8 cellular contexts compared by ENCODE assay signal in the genomic region with DNA sequence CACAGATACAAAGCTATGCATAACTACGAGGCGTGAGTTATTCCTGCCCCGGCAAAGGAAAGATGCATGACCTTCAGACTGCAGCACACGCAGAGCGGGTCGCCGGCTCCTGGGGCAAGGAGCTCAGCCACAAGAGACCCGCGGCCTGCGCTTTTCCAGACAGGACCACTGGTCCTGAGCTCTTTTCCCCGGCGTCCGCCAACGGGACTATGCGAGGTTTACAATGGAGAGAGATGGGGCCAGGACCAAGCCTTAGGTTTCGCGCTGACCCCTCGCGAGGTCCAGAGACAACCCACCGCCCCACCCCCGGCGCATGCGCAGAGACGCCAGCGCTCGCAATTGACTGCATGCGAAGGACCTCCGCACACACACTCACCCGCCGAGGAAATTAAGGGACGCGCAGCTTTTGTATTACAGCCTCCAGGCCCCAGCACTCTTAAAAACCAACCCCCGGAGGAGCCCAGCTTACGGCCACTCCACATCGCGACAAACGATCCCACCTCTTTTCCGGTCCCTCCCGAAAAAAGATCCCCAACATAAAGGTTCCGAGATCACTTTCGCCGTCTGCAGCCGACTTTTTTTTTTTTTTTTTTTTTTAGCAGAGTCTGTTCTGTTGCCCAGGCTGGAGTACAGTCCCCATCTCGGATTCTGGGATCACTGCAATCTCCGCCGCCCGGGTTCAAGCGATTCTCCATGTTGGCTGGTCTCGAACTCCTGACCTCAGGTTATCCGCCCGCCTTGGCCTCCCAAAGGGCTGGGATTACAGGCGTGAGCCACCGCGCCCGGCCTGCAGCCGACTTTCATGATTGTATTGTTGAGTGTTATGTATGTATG. TPM values are rescaled to one million over a fixed set of nuclear protein-coding genes. Genes with fewer than 3 reads are reported as not detected.
DNase-seq lines count a peak whose midpoint lies in the region; ATAC-seq, FAIRE-seq and TF ChIP-seq lines count a peak whose summit lies in the region.

Gene COQ3, minus strand, starts transcription at position 498 of the 834 bp plus-strand sequence. Its CDS starts 16 bp downstream, at position 482.

- H3K9me3 Mint-ChIP-seq in central memory CD8-positive, alpha-beta T cell, result no peaks in the 10 kb centered on the region

- peak within 1 kb of the TSS; percentile 94 for H3K4me2 ChIP-seq in keratinocyte (ENCODE audit: control insufficient read depth, extremely low read depth, insufficient read depth, low read depth, low read length)

- H4K20me1 ChIP-seq in keratinocyte (ENCODE audit: control insufficient read depth, extremely low read depth, insufficient read depth, low read length), result no peaks in the 10 kb centered on the region

- peaks cover 3% of the 10 kb centered on the region for H3K4me1 ChIP-seq in keratinocyte (ENCODE audit: control insufficient read depth, extremely low read depth, insufficient read depth, low read length)

- no peaks in the 10 kb centered on the region for H3K36me3 ChIP-seq in keratinocyte (ENCODE audit: control insufficient read depth in 2 of 2, extremely low read depth in 1 of 2, insufficient read depth in 2 of 2, low read length in 2 of 2)

- peak within 1 kb of the TSS; percentile 88 for H3K4me3 Mint-ChIP-seq in central memory CD8-positive, alpha-beta T cell

- CTCF ChIA-PET in AG04449 (lab: Yijun Ruan, JAX), result interaction anchor here (0.6 to 2.6 kb wide), 9 partner anchors 9 to 64 kb away, joined by 3 to 23 read pairs (median 3); no protein-coding TSS in a partner anchor

- FAIRE-seq in keratinocyte (lab: Jason Lieb, UNC), result no peak

- ATAC-seq in GM18861 (IDR thresholded peaks at IDR 0.05; ENCODE audit: unreplicated experiment), result peak; percentile 49
- peak; percentile 80 for ATAC-seq in HG03095 (IDR thresholded peaks at IDR 0.05; ENCODE audit: unreplicated experiment)
- ATAC-seq in activated CD4-positive, CD25-positive, alpha-beta regulatory T cell treated with anti-CD3 and anti-CD28 coated beads, Interleukin-2, amount 50 U/mL, for 24 hours, result peak; percentile 68 to 69
- peak; percentile 69 for ATAC-seq in central memory CD8-positive, alpha-beta T cell (replicated peaks; ENCODE audit: extremely low read depth, poor library complexity, severe bottlenecking)

- no peaks in the 10 kb centered on the region for H3K9me3 ChIP-seq in keratinocyte (ENCODE audit: control insufficient read depth, low read depth, low read length)

- H3K9me1 ChIP-seq in keratinocyte (ENCODE audit: control insufficient read depth, extremely low read depth, insufficient read depth, low read length), result no peaks in the 10 kb centered on the region

- POLR2A ChIA-PET in AG04449 (lab: Yijun Ruan, JAX), result interaction anchor here (0.7 to 1.4 kb wide), 7 partner anchors 10 to 174 kb away, joined by 3 to 6 read pairs (median 4); partner anchors contain the start of genes CCNC and PNISR

- peak within 1 kb of the TSS; percentile 87 for H3K9ac ChIP-seq in keratinocyte (ENCODE audit: control insufficient read depth, extremely low read depth, insufficient read depth, low read length)

- dilution Hi-C loops in keratinocyte (cut with MboI; ENCODE audit: extremely low pct_ligation_motif_present, low sequenced_read_pairs), result no loop called here

- H2AFZ ChIP-seq in keratinocyte (ENCODE audit: control insufficient read depth, low read length), result peak within 1 kb of the TSS; percentile 74

- peak within 1 kb of the TSS; percentile 85 for H3K27ac Mint-ChIP-seq in central memory CD8-positive, alpha-beta T cell (ENCODE audit: low read depth)

- TF ChIP-seq CTCF in AG04449 (IDR thresholded peaks at IDR 0.05; ENCODE audit: insufficient read depth, low read length, missing control alignments), result no peak
- no peak for TF ChIP-seq CTCF in keratinocyte (optimal IDR thresholded peaks at IDR 0.05 in 1 of 3, IDR thresholded peaks at IDR 0.05 in 1 of 3, conservative IDR thresholded peaks at IDR 0.05 in 1 of 3; ENCODE audit: extremely low read depth in 1 of 3, insufficient read depth in 2 of 3, low read length in 3 of 3)

- H3K27ac ChIP-seq in keratinocyte (ENCODE audit: control insufficient read depth, insufficient read depth, low read length), result peak within 1 kb of the TSS; percentile 85

- DNase-seq in AG04449 (ENCODE audit: low read depth, low spot score) (no peak), NCI-H2227 (lab: John Stamatoyannopoulos, UW; ENCODE audit: unreplicated experiment) (peak; percentile 87), keratinocyte (ENCODE audit: low read depth, low spot score) (peak; percentile 7)
- DNase-seq in central memory CD8-positive, alpha-beta T cell (ENCODE audit: low spot score in 2 of 2), result peak; percentile 38 to 41
- peak; percentile 39 to 60 (median 51) for DNase-seq in stimulated activated CD4-positive, alpha-beta T cell treated with anti-CD3 and anti-CD28 coated beads, Interleukin-12 subunit alpha, Interleukin-12 subunit beta, amount 100 ng/mL, for 48 hours (ENCODE audit: low read depth in 2 of 3, low spot score in 1 of 3)

- H3K4me3 ChIP-seq in AG04449 (ENCODE audit: low read depth, low read length), result peak within 1 kb of the TSS; percentile 87
- H3K4me3 ChIP-seq in keratinocyte (ENCODE audit: control insufficient read depth in 2 of 3, extremely low read depth in 1 of 3, insufficient read depth in 2 of 3, low read depth in 1 of 3, low read length in 3 of 3), result peak within 1 kb of the TSS; percentile 68 to 96 (median 82)

- peaks cover 17% of the 10 kb centered on the region for H3K4me1 Mint-ChIP-seq in central memory CD8-positive, alpha-beta T cell

- H3K27me3 ChIP-seq in keratinocyte (ENCODE audit: control insufficient read depth, extremely low read depth, insufficient read depth, low read length), result no peaks in the 10 kb centered on the region

- H3K36me3 Mint-ChIP-seq in central memory CD8-positive, alpha-beta T cell (ENCODE audit: insufficient read depth), result peaks cover 12% of the 10 kb centered on the region

- H3K27me3 Mint-ChIP-seq in central memory CD8-positive, alpha-beta T cell, result no peaks in the 10 kb centered on the region

- H3K79me2 ChIP-seq in keratinocyte (ENCODE audit: control insufficient read depth, insufficient read depth, low read length), result peaks cover 2% of the 10 kb centered on the region

RNA-seq across cellular contexts. Expression of gene COQ3, which starts in this region (rescaled TPM):
- polyA plus RNA-seq in keratinocyte, result 9.9 to 21.2 TPM (median 14.7 TPM) in 3 replicates
- polyA plus RNA-seq in keratinocyte (2011; ENCODE audit: low read depth), result 3.4 TPM
- 10.0 and 17.2 TPM in 2 replicates for polyA plus RNA-seq in keratinocyte (2011; cell fraction: cytosol; rRNA removed)
- 11.9 and 15.4 TPM in 2 replicates for polyA plus RNA-seq in keratinocyte (2011; cell fraction: nucleus; rRNA removed)
- polyA plus RNA-seq in keratinocyte (2012; ENCODE audit: low replicate concordance), result 6.3 and 16.1 TPM in 2 replicates
- polyA minus RNA-seq in keratinocyte, result 0.56 to 8.3 TPM (median 3.7 TPM) in 3 replicates
- 2.1 TPM for polyA minus RNA-seq in keratinocyte (2011; cell fraction: cytosol; rRNA and poly(A)+ RNA removed)
- polyA minus RNA-seq in keratinocyte (2011; cell fraction: nucleus; rRNA and poly(A)+ RNA removed), result 2.3 and 3.3 TPM in 2 replicates
